Comparison of ENCODE assay signal across 33 cellular contexts in genomic region chr5:16082982-16083381, GRCh38.
"Had no signal": no experiment of that assay in that cellular context is flagged by ENCODE, and none has a peak within 500 bp of the region (broad histone marks: within the 10 kb centered on the region; RNA-seq: fewer than 3 reads in every experiment).

No MANE protein-coding gene starts in this region.

- DNase-seq: Karpas-422, NCI-H1048, NCI-H1092 treated with DMSO at 0.1 percent for 48 hours, NCI-H1105 treated with DMSO at 0.1 percent for 48 hours, NCI-H1417, NCI-H1436, NCI-H146, NCI-H1694, NCI-H187, NCI-H1930, NCI-H2029 treated with DMSO at 0.1 percent for 48 hours, NCI-H2081 treated with DMSO at 0.1 percent for 48 hours, NCI-H2107, NCI-H2171, NCI-H226, NCI-H446 treated with DMSO at 0.1 percent for 48 hours, NCI-H510A, NCI-H524, NCI-H526, NCI-H69, NCI-H748 treated with DMSO at 0.1 percent for 48 hours, NCI-H82, PC-9, SHP77, SIG-M5, SJCRH30 had no signal

- H3K27me3 ChIP-seq: SJCRH30 had no signal

- H3K4me2 ChIP-seq: KMS-11, PC-9 had no signal

- H3K4me3 ChIP-seq: MG63, PC-9, SJCRH30, SK-N-MC had no signal

- H3K27ac ChIP-seq: KMS-11, PC-9, RWPE1, SJCRH30, SK-N-MC had no signal

- H2AFZ ChIP-seq: PC-9 had no signal

- H3K36me3 ChIP-seq: MG63, SJCRH30 had no signal

- H3K9me3 ChIP-seq: MG63, SJCRH30 had no signal

- ATAC-seq: Panc1, Right ventricle myocardium inferior, SK-N-SH treated with all-trans-retinoic acid at 6 μM for 48 hours had no signal

- H3K9ac ChIP-seq: KMS-11 had no signal

- H3K4me1 ChIP-seq: SJCRH30 had no signal
